ENCODE assay signal across 1 cellular context in the genomic region with DNA sequence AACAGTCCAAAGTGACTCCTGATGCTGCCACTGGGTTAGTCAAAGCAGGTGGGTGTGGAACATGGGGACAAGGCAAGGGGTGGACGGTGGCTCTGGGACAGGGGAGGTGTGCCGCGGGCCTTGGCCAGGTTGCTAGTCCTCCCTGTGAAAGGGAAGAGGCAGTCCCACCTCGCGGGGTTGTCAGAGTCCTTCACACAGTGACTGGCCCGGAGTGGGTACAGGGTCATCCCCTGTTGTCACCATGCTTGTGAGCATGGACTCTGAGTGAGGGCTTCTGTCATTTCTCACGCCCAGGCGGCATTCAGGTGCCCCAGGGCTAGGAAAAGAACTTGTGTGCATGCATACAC.
A peak's percentile ranks its signal among the peaks of the same experiment; 100 is the strongest.
TF ChIP-seq lines count a peak whose summit lies in the region.

No MANE protein-coding gene starts in this region.

TF ChIP-seq in H1, 55 proteins besides CTCF, POLR2A, EP300 and RAD21:
- no peak for TF ChIP-seq NANOG (IDR thresholded peaks at IDR 0.05; ENCODE audit: insufficient read depth, low read depth, low read length, poor library complexity, severe bottlenecking)
- TF ChIP-seq RNF2 (IDR thresholded peaks at IDR 0.05; ENCODE audit: borderline replicate concordance, low read depth, low read length, missing control alignments, poor library complexity, severe bottlenecking): peak; percentile 8
